Comparison of ENCODE assay signal across 7 cellular contexts in the genomic region with DNA sequence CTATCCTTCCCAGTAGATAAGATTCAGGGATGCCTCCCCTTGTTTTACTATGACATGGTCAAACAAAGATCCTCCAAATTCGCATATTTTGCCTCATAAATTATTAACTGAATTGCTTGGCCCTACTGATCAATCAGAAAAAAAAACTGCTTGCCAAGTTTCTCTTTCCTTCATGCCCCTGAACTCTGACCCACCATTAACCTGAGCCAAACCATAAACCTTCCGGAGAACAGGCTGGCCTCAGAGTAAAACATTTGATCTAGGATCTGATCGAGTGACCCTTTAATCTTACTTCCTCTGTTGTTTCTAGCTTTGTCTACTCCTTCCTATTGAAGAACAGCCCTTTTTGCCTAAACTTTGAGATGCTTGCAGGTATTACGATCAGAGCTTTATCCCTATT.
"Had no signal": no experiment of that assay in that cellular context is flagged by ENCODE, and none has a peak within 500 bp of the region (broad histone marks: within the 10 kb centered on the region; RNA-seq: fewer than 3 reads in every experiment).

No MANE protein-coding gene starts in this region.

- H3K4me2 ChIP-seq: GM23338 had no signal

- H3K27ac ChIP-seq: HL-60 had no signal

- DNase-seq: H9, HCEC 1CT, IMR-90 had no signal

- H3K27ac Mint-ChIP-seq: GM23338, H9 had no signal

- H3K4me3 Mint-ChIP-seq: GM23338, H9 had no signal

- H3K4me1 Mint-ChIP-seq: GM23338 had no signal

- ATAC-seq: GM23338 had no signal

- H3K4me3 ChIP-seq: GM23338 had no signal

- FAIRE-seq: H1, H54 had no signal

- H2AFZ ChIP-seq: GM23338 had no signal
